In genomic region chr19:44025217-44025936, GRCh38 we compare ENCODE assay signal across 8 cellular contexts. TPM values are rescaled to one million over a fixed set of nuclear protein-coding genes. Genes with fewer than 3 reads are reported as not detected.
DNase-seq lines count a peak whose midpoint lies in the region; ATAC-seq, FAIRE-seq and TF ChIP-seq lines count a peak whose summit lies in the region.

ZNF222 (plus strand) TSS chr19:44025379; CDS start chr19:44025437, 58 bp downstream.

- H3K36me3 ChIP-seq in esophagus (ENCODE audit: control insufficient read depth in 2 of 2, insufficient read depth in 2 of 2, low read length in 1 of 2), result peaks cover 5 to 15% of the 10 kb centered on the region in 2 donors
- peaks cover 5% of the 10 kb centered on the region for H3K36me3 ChIP-seq in mucosa of stomach (ENCODE audit: control insufficient read depth, insufficient read depth, low read length)

- H3K9ac ChIP-seq in mucosa of stomach (ENCODE audit: low read length), result peak within 1 kb of the TSS; percentile 89

- intact Hi-C loops in CD4-positive, alpha-beta T cell (cut with DNase I, micrococcal nuclease), result loop anchor here in 1 of 2 experiments (1.0 to 2.0 kb wide), 3 partner anchors 23 to 69 kb away; partner anchors contain the start of genes ZNF224 and ZNF230

- H3K27me3 Mint-ChIP-seq in CD4-positive, alpha-beta T cell, result peaks cover 9% of the 10 kb centered on the region

- H3K4me3 ChIP-seq in esophagus (ENCODE audit: low read depth in 1 of 2, low read length in 2 of 2), result peak within 1 kb of the TSS; percentile 76 to 99
- H3K4me3 ChIP-seq in mucosa of stomach (ENCODE audit: low read length), result peak within 1 kb of the TSS; percentile 97

- H3K4me1 ChIP-seq in esophagus (ENCODE audit: control insufficient read depth in 2 of 2, insufficient read depth in 2 of 2, low read length in 1 of 2) (peaks cover 2 to 3% of the 10 kb centered on the region in 2 donors), mucosa of stomach (ENCODE audit: control insufficient read depth, insufficient read depth, low read length) (peaks cover 9% of the 10 kb centered on the region)

- H3K27ac Mint-ChIP-seq in CD4-positive, alpha-beta T cell, result peak within 1 kb of the TSS; percentile 88

- H3K27ac ChIP-seq in CD4-positive, alpha-beta T cell (ENCODE audit: low read depth, low read length), result no peak within 1 kb of the TSS
- H3K27ac ChIP-seq in esophagus (ENCODE audit: low read depth in 2 of 2, low read length in 1 of 2), result peak within 1 kb of the TSS in 1 of 2 donors; percentile 60

- H3K27me3 ChIP-seq in CD4-positive, alpha-beta T cell (ENCODE audit: control insufficient read depth, insufficient read depth, low read length), result no peaks in the 10 kb centered on the region
- H3K27me3 ChIP-seq in esophagus (ENCODE audit: control insufficient read depth in 1 of 2, insufficient read depth in 2 of 2, low read length in 2 of 2), result no peaks in the 10 kb centered on the region
- H3K27me3 ChIP-seq in mucosa of stomach (ENCODE audit: control insufficient read depth, insufficient read depth, low read length), result no peaks in the 10 kb centered on the region

- H3K36me3 Mint-ChIP-seq in CD4-positive, alpha-beta T cell (ENCODE audit: low read depth), result peaks cover 64% of the 10 kb centered on the region

- H3K9me3 Mint-ChIP-seq in CD4-positive, alpha-beta T cell, result peaks cover 28% of the 10 kb centered on the region

- POLR2A ChIA-PET in CD4-positive, alpha-beta T cell (lab: Charles Lee), result interaction anchor here (0.7 to 1.4 kb wide), 2 partner anchors 26 to 140 kb away, joined by 3 read pairs; partner anchors contain the start of gene ZNF226

- H3K9me3 ChIP-seq in CD4-positive, alpha-beta T cell (ENCODE audit: control insufficient read depth, low read length), result peaks cover 28% of the 10 kb centered on the region
- H3K9me3 ChIP-seq in esophagus (ENCODE audit: control insufficient read depth in 2 of 2, insufficient read depth in 1 of 2, low read depth in 1 of 2, low read length in 1 of 2) (peaks cover 0 to 6% of the 10 kb centered on the region in 2 donors), mucosa of stomach (ENCODE audit: control insufficient read depth, low read length) (peaks cover under 1% of the 10 kb centered on the region)

- 2 to 3% methylated on average over 37 of the region's 37 CpGs for WGBS in esophagus, 2 donors

- peak; percentile 53 to 72 (median 68) for DNase-seq in CD4-positive, alpha-beta T cell
- DNase-seq in HTR-8/SVneo (ENCODE audit: insufficient read length, low spot score), result peak; percentile 79
- DNase-seq in OCI-M1 (lab: John Stamatoyannopoulos, UW), result peak; percentile 96
- DNase-seq in activated T-cell treated with anti-CD3 and anti-CD28 coated beads for 48 hours (ENCODE audit: low read depth), result peak; percentile 64
- peak; percentile 44 to 70 for DNase-seq in stimulated activated CD8-positive, alpha-beta memory T cell treated with anti-CD3 and anti-CD28 coated beads, Interleukin-4, amount 100 ng/mL, for 4 hours (ENCODE audit: low read depth in 2 of 2, low spot score in 1 of 2)

- ATAC-seq in CD4-positive, alpha-beta T cell (ENCODE audit: poor library complexity), result peak; percentile 97
- peak; percentile 94 for ATAC-seq in GM19438 (IDR thresholded peaks at IDR 0.05; ENCODE audit: low read depth, unreplicated experiment)

- peak; percentile 44 for FAIRE-seq in HTR-8/SVneo (lab: Jason Lieb, UNC)

- H3K4me1 Mint-ChIP-seq in CD4-positive, alpha-beta T cell (ENCODE audit: low read depth), result peaks cover 30% of the 10 kb centered on the region

- no peak for TF ChIP-seq CTCF in CD4-positive, alpha-beta T cell (IDR thresholded peaks at IDR 0.05)

- peak within 1 kb of the TSS; percentile 98 for H3K4me3 Mint-ChIP-seq in CD4-positive, alpha-beta T cell

- CTCF ChIA-PET in CD4-positive, alpha-beta T cell (lab: Charles Lee), result no interaction called here

RNA-seq across cellular contexts. Expression of gene ZNF222, which starts in this region (rescaled TPM):
- total RNA-seq in CD4-positive, alpha-beta T cell, result 1 to 10 TPM; 4.5 to 5.8 TPM
- 1 to 10 TPM; 1.4 to 1.6 TPM for polyA plus RNA-seq in esophagus
